1 cellular context compared by ENCODE assay signal in the genomic region with DNA sequence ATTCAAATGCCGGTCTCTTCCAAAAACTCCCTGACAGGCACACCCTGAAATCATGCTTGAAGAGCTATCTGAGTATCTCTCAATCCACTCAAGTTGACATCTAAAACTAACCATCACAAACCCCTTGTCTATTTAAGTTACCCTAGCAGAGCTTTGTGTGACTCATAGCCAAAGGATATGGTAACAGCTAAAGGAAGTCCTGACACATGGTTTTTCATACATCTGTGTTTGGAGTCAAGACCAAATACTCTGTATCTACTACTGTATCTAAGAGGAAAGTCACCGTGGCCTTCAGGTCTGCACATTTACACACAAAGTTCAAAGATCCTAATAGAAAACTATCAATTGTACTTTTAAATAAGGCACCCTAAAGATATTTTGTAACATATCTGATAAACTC.
TF ChIP-seq lines count a peak whose summit lies in the region.

No MANE protein-coding gene starts in this region.

TF ChIP-seq in A549, 52 proteins besides CTCF, POLR2A, EP300 and RAD21 (continued from another document):
- TF ChIP-seq, protein P1, sequence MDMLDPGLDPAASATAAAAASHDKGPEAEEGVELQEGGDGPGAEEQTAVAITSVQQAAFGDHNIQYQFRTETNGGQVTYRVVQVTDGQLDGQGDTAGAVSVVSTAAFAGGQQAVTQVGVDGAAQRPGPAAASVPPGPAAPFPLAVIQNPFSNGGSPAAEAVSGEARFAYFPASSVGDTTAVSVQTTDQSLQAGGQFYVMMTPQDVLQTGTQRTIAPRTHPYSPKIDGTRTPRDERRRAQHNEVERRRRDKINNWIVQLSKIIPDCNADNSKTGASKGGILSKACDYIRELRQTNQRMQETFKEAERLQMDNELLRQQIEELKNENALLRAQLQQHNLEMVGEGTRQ (IDR thresholded peaks at IDR 0.05), result no peak
- TF ChIP-seq MYC (IDR thresholded peaks at IDR 0.05; ENCODE audit: borderline replicate concordance, low read length) (no peak), NR3C1 (IDR thresholded peaks at IDR 0.05) (no peak), KDM1A (IDR thresholded peaks at IDR 0.05; ENCODE audit: low read depth) (no peak), CEBPB (IDR thresholded peaks at IDR 0.05) (no peak), MAFK (IDR thresholded peaks at IDR 0.05; ENCODE audit: partially characterized antibody) (no peak), NPAS2 (CRISPR knock-in tag; IDR thresholded peaks at IDR 0.05; ENCODE audit: borderline replicate concordance) (no peak), FOSL2 (IDR thresholded peaks at IDR 0.05) (no peak), FOSL2 (CRISPR knock-in tag; IDR thresholded peaks at IDR 0.05) (no peak), EHMT2 (IDR thresholded peaks at IDR 0.05; ENCODE audit: low read depth) (no peak), CHD2 (IDR thresholded peaks at IDR 0.05; ENCODE audit: low read length, partially characterized antibody) (no peak), HDAC2 (IDR thresholded peaks at IDR 0.05) (no peak), PHF8 (IDR thresholded peaks at IDR 0.05; ENCODE audit: borderline replicate concordance, low read depth) (no peak), RFX5 (IDR thresholded peaks at IDR 0.05) (no peak), SMC3 (IDR thresholded peaks at IDR 0.05) (no peak), RNF2 (IDR thresholded peaks at IDR 0.05; ENCODE audit: borderline replicate concordance, low read depth) (no peak)
- TF ChIP-seq, protein P2, sequence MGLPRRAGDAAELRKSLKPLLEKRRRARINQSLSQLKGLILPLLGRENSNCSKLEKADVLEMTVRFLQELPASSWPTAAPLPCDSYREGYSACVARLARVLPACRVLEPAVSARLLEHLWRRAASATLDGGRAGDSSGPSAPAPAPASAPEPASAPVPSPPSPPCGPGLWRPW (IDR thresholded peaks at IDR 0.05), result no peak
TF ChIP-seq in A549: peak in this region for 0.
